Comparison of ENCODE assay signal across 8 cellular contexts in the genomic region with DNA sequence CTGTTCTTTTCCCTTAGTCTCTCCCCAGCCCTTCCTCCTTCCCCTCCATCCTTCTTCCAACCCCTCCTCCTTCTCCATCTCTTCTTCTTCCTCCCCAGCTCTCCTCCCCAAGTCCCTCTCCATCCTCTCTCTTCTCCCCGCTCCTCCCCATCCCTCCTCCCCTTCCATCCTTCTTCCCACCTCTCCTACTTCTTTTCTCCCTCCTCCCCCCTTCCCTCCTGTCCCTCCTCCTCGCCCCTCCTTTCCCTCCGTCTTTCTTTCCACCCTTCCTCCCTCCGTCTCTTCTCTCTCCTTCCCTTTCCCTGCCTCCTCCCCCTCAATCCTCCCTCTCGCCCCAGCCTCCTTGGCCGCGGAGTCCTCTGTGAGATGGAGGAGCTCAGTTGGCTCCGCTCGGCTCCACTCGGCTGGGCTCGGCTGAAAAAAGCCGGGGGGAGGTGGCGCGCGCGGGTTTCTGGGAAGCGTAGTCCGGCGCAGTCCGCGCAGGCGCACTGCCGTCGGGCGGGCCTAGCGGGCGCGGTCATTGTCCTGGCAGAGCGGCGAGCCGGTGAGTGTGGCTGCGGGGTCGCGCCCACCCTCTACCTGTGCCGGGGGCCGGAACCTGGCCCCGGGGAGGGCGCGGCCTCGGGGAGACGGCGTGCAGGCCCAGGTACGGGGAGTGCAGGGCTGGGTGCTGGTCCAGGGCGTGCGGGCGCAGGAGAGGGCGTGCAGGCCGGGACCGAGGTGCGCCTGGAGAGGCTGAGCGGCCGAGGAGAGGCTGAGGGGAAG. TPM values are rescaled to one million over a fixed set of nuclear protein-coding genes. Genes with fewer than 3 reads are reported as not detected.
DNase-seq lines count a peak whose midpoint lies in the region; ATAC-seq and TF ChIP-seq lines count a peak whose summit lies in the region.

A gene (plus strand): TSS at position 520 of the 765 bp plus-strand sequence. CDS start 6,257 bp downstream, outside the sequence.

- no peak for TF ChIP-seq POLR2A in vagina (IDR thresholded peaks at IDR 0.05)

- H3K4me3 ChIP-seq in astrocyte of the cerebellum (ENCODE audit: low read depth, low read length): peak within 1 kb of the TSS; percentile 78
- H3K4me3 ChIP-seq in hepatocyte: peak within 1 kb of the TSS; percentile 79
- peak within 1 kb of the TSS; percentile 93 for H3K4me3 ChIP-seq in rectal smooth muscle tissue (ENCODE audit: low read length)
- peak within 1 kb of the TSS; percentile 97 to 100 for H3K4me3 ChIP-seq in vagina

- peaks cover 42% of the 10 kb centered on the region for H3K79me2 ChIP-seq in hepatocyte

- in situ Hi-C loops in astrocyte of the cerebellum (cut with HindIII; ENCODE audit: low sequenced_read_pairs): no loop called here

- peaks cover 5% of the 10 kb centered on the region for H3K4me1 ChIP-seq in hepatocyte (ENCODE audit: insufficient read depth)
- peaks cover 8% of the 10 kb centered on the region for H3K4me1 ChIP-seq in rectal smooth muscle tissue (ENCODE audit: control insufficient read depth, insufficient read depth, low read length)
- H3K4me1 ChIP-seq in vagina: peaks cover 17% of the 10 kb centered on the region

- WGBS in hepatocyte (ENCODE audit: low lambda C conversion rate, missing lambda C conversion rate): 1% methylated on average over 46 of the region's 52 CpGs

- H4K20me1 ChIP-seq in hepatocyte (ENCODE audit: insufficient read depth, poor library complexity, severe bottlenecking): no peaks in the 10 kb centered on the region

- no peaks in the 10 kb centered on the region for H3K36me3 ChIP-seq in hepatocyte (replicated peaks; ENCODE audit: insufficient read depth, low read depth)
- peaks cover 2% of the 10 kb centered on the region for H3K36me3 ChIP-seq in rectal smooth muscle tissue (ENCODE audit: control insufficient read depth, insufficient read depth, low read length)
- H3K36me3 ChIP-seq in vagina: peaks cover 0 to 12% of the 10 kb centered on the region in 2 donors

- peak; percentile 92 for ATAC-seq in HG02763 (IDR thresholded peaks at IDR 0.05; ENCODE audit: unreplicated experiment)

- peak within 1 kb of the TSS; percentile 89 for H3K4me2 ChIP-seq in hepatocyte

- peak; percentile 95 for DNase-seq in GM10266 (ENCODE audit: extremely low spot score)
- DNase-seq in NCI-H1694 (lab: John Stamatoyannopoulos, UW): peak; percentile 76
- peak; percentile 71 for DNase-seq in T-helper 9 cell
- DNase-seq in astrocyte of the cerebellum (ENCODE audit: low read depth): peak; percentile 66
- peak; percentile 95 for DNase-seq in hepatocyte (ENCODE audit: low spot score)
- no peak for DNase-seq in vagina (ENCODE audit: extremely low spot score in 2 of 2)

- H3K27ac ChIP-seq in hepatocyte: no peak within 1 kb of the TSS
- H3K27ac ChIP-seq in rectal smooth muscle tissue (ENCODE audit: low read depth, low read length): peak within 1 kb of the TSS; percentile 77
- peak within 1 kb of the TSS; percentile 74 for H3K27ac ChIP-seq in vagina

- TF ChIP-seq CTCF in GM10266 (IDR thresholded peaks at IDR 0.05; ENCODE audit: control insufficient read depth, insufficient read depth, low read depth, missing control alignments) (no peak), astrocyte of the cerebellum (IDR thresholded peaks at IDR 0.05; ENCODE audit: low read depth, low read length, missing control alignments) (no peak), hepatocyte (IDR thresholded peaks at IDR 0.05; ENCODE audit: poor library complexity) (no peak), vagina (IDR thresholded peaks at IDR 0.05) (no peak)

- peak within 1 kb of the TSS; percentile 95 for H3K9ac ChIP-seq in rectal smooth muscle tissue (ENCODE audit: low read length)

- peak within 1 kb of the TSS; percentile 55 for H2AFZ ChIP-seq in hepatocyte

- peaks cover 10% of the 10 kb centered on the region for H3K9me3 ChIP-seq in hepatocyte (ENCODE audit: low read depth)
- no peaks in the 10 kb centered on the region for H3K9me3 ChIP-seq in vagina

- no peaks in the 10 kb centered on the region for H3K9me2 ChIP-seq in hepatocyte (replicated peaks; ENCODE audit: insufficient read depth)

- intact Hi-C loops in vagina (cut with DNase I): no loop called here

- H3K27me3 ChIP-seq in hepatocyte (no peaks in the 10 kb centered on the region), rectal smooth muscle tissue (ENCODE audit: control insufficient read depth, insufficient read depth, low read length) (no peaks in the 10 kb centered on the region), vagina (no peaks in the 10 kb centered on the region)

RNA-seq across cellular contexts. Expression of the gene that starts here (rescaled TPM):
- total RNA-seq in hepatocyte (5.2 and 9.5 TPM in 2 replicates), vagina (11.8 TPM)
- 5.8 and 9.2 TPM in 2 replicates for polyA plus RNA-seq in hepatocyte

Comparison
In these comparisons a context has a peak if more than half of its experiments do, and no peak if none do; other contexts are left out.
1. DNase-seq: peak in GM10266 (single experiment), NCI-H1694 (single experiment), T-helper 9 cell (single experiment), astrocyte of the cerebellum (single experiment) and hepatocyte (single experiment); none in vagina (0 of 2).
2. Peak in every context shown above with its lines, with median percentiles within 50 percentile points of each other: H3K4me3 ChIP-seq.